ENCODE assay signal across 17 cellular contexts in the genomic region with DNA sequence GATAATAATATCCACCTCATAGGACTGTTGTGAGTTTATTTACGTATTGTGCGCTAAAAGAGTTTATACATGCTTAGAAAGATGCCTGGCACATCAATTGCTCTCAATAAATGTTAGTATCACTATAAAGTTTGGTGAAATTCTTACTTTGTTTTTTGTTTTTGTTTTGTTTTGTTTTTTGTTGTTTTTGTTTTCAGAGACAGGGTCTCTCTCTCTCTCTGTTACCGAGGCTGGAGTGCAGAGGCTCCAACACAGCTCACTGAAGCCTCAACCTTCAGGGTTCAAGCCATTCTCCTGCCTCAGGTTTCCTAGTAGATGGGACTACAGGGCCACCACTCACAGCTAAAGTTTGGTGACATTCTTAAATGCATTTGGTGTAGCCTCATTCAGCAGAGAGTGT. TPM values are rescaled to one million over a fixed set of nuclear protein-coding genes. Genes with fewer than 3 reads are reported as not detected.
DNase-seq lines count a peak whose midpoint lies in the region; ATAC-seq and TF ChIP-seq lines count a peak whose summit lies in the region.
"Had no signal": no experiment of that assay in that cellular context is flagged by ENCODE, and none has a peak within 500 bp of the region (broad histone marks: within the 10 kb centered on the region; RNA-seq: fewer than 3 reads in every experiment).

No MANE protein-coding gene starts in this region.

- H3K9me3 Mint-ChIP-seq in activated CD4-positive, alpha-beta T cell treated with anti-CD3 and anti-CD28 coated beads, Interleukin-2, amount 10 ng/mL, durations not matched to agents 24 days and 14 days = no peaks in the 10 kb centered on the region

- TF ChIP-seq RAD21 in HCT116 (IDR thresholded peaks at IDR 0.05; ENCODE audit: low read depth) = no peak

- no peak for ATAC-seq in HCT116

- H3K9ac ChIP-seq in HCT116 (ENCODE audit: low read length) (no peak overlapping the region), iPS-20b (ENCODE audit: low read depth, low read length) (no peak overlapping the region)

- TF ChIP-seq CTCF in HCT116 (IDR thresholded peaks at IDR 0.05 in 2 of 3, conservative IDR thresholded peaks at IDR 0.05 in 1 of 3; ENCODE audit: borderline replicate concordance in 1 of 3, insufficient read depth in 1 of 3, low read depth in 2 of 3, low read length in 2 of 3) = no peak
- no peak for TF ChIP-seq CTCF in WERI-Rb-1 (IDR thresholded peaks at IDR 0.05; ENCODE audit: low read depth, low read length)

- H3K27ac ChIP-seq in HCT116 (ENCODE audit: low read depth, low read length) (no peak overlapping the region), WERI-Rb-1 (no peak overlapping the region), iPS-20b (ENCODE audit: low read length) (no peak overlapping the region), SJCRH30 (no peak overlapping the region)
- H3K27ac ChIP-seq: brain microvascular endothelial cell had no signal

- RAD21 ChIA-PET in HCT116 (lab: Charles Lee; ENCODE audit: low non-redundant PET in 1 of 2, low total read pairs in 2 of 2, uncharacterized antibody in 2 of 2, unreplicated experiment in 2 of 2) = interaction anchor here (0.6 to 1.5 kb wide), 2 partner anchors 9 to 50 kb away, joined by 3 to 4 read pairs; no protein-coding TSS in a partner anchor

- peaks cover 52% of the 10 kb centered on the region for H3K4me1 Mint-ChIP-seq in activated CD4-positive, alpha-beta T cell treated with anti-CD3 and anti-CD28 coated beads, Interleukin-2, amount 10 ng/mL, durations not matched to agents 24 days and 14 days

- H3K9me3 ChIP-seq in HCT116 (ENCODE audit: control insufficient read depth in 1 of 2, insufficient read depth in 1 of 2, low read depth in 1 of 2, low read length in 2 of 2) = no peaks in the 10 kb centered on the region
- H3K9me3 ChIP-seq in WERI-Rb-1 (ENCODE audit: severe bottlenecking) = no peaks in the 10 kb centered on the region
- no peaks in the 10 kb centered on the region for H3K9me3 ChIP-seq in iPS-20b (ENCODE audit: insufficient read depth, low read depth, low read length)
- no peaks in the 10 kb centered on the region for H3K9me3 ChIP-seq in SJCRH30 (replicated peaks)

- no peak overlapping the region for H3K27ac Mint-ChIP-seq in activated CD4-positive, alpha-beta T cell treated with anti-CD3 and anti-CD28 coated beads, Interleukin-2, amount 10 ng/mL, durations not matched to agents 24 days and 14 days

- intact Hi-C loops in activated CD4-positive, alpha-beta T cell treated with anti-CD3 and anti-CD28 coated beads, Interleukin-2, amount 10 ng/mL, durations not matched to agents 24 days and 14 days (cut with micrococcal nuclease) = loop anchor here (5.0 kb wide), 2 partner anchors 34 to 824 kb away; a partner anchor contains a TSS
- intact Hi-C loops in HCT116 (cut with micrococcal nuclease) = loop anchor here (5.0 kb wide), 1 partner anchor 224 kb away; no protein-coding TSS in a partner anchor

- H2AFZ ChIP-seq in HCT116 (ENCODE audit: low read depth, low read length, poor library complexity, severe bottlenecking) = peak overlapping the region; percentile 34

- POLR2A ChIA-PET in HCT116 (lab: Charles Lee) = interaction anchor here (1.0 kb wide), 1 partner anchor 128 kb away, joined by 4 read pairs; no protein-coding TSS in a partner anchor

- H4K20me1 ChIP-seq in HCT116 (ENCODE audit: insufficient read depth) = no peaks in the 10 kb centered on the region

- CTCF ChIA-PET in HCT116 (lab: Charles Lee) = interaction anchor here (0.6 to 1.4 kb wide), 3 partner anchors 9 to 253 kb away, joined by 3 to 6 read pairs (median 4); no protein-coding TSS in a partner anchor

- H3K4me3 ChIP-seq in HCT116 (replicated peaks in 1 of 2; ENCODE audit: low read depth in 1 of 2, low read length in 2 of 2) = no peak overlapping the region
- peak overlapping the region; percentile 83 for H3K4me3 ChIP-seq in WERI-Rb-1 (ENCODE audit: low read depth, low read length)
- H3K4me3 ChIP-seq in iPS-20b (ENCODE audit: low read length) = peak overlapping the region; percentile 93
- no peak overlapping the region for H3K4me3 ChIP-seq in SJCRH30

- no peak overlapping the region for H3K4me2 ChIP-seq in HCT116 (ENCODE audit: low read length)

- no peak for DNase-seq in activated CD4-positive, alpha-beta T cell treated with anti-CD3 and anti-CD28 coated beads, Interleukin-2, amount 10 ng/mL, durations not matched to agents 24 days and 14 days
- DNase-seq in activated CD4-positive, alpha-beta T cell treated with anti-CD3 and anti-CD28 coated beads, Interleukin-2, amount 50 U/mL, for 48 hours = no peak
- no peak for DNase-seq in HCT116 (ENCODE audit: low read depth, low spot score)
- no peak for DNase-seq in WERI-Rb-1
- no peak for DNase-seq in COLO668 (lab: John Stamatoyannopoulos, UW; ENCODE audit: unreplicated experiment)
- no peak for DNase-seq in NCI-H2196 treated with DMSO at 0.1 percent for 48 hours (lab: John Stamatoyannopoulos, UW; ENCODE audit: unreplicated experiment)
- DNase-seq in SJCRH30 = no peak
- DNase-seq: brain microvascular endothelial cell; DMS53; effector CD8-positive, alpha-beta T cell; islet precursor cell; midbrain; NCI-H2081; posterior cingulate gyrus; stimulated activated CD4-positive, alpha-beta T cell treated with anti-CD3 and anti-CD28 coated beads, Interleukin-12 subunit alpha, Interleukin-12 subunit beta, amount 100 ng/mL, for 4 hours; trophoblast cell had no signal

- TF ChIP-seq POLR2A in HCT116 (IDR thresholded peaks at IDR 0.05; ENCODE audit: borderline replicate concordance, extremely low read depth, insufficient read depth, insufficient read length) = no peak

- H3K27me3 ChIP-seq in HCT116 (ENCODE audit: insufficient read depth, low read length) (no peaks in the 10 kb centered on the region), WERI-Rb-1 (ENCODE audit: insufficient read depth, low read depth, severe bottlenecking) (no peaks in the 10 kb centered on the region), iPS-20b (ENCODE audit: insufficient read depth, low read length) (peaks cover 52% of the 10 kb centered on the region), SJCRH30 (no peaks in the 10 kb centered on the region)
- H3K27me3 ChIP-seq: brain microvascular endothelial cell had no signal

- no peaks in the 10 kb centered on the region for H3K36me3 ChIP-seq in HCT116 (ENCODE audit: control insufficient read depth in 1 of 2, insufficient read depth in 2 of 2, low read length in 2 of 2)
- H3K36me3 ChIP-seq in WERI-Rb-1 = no peaks in the 10 kb centered on the region
- no peaks in the 10 kb centered on the region for H3K36me3 ChIP-seq in iPS-20b (ENCODE audit: insufficient read depth, low read depth, low read length)
- no peaks in the 10 kb centered on the region for H3K36me3 ChIP-seq in SJCRH30
- H3K36me3 ChIP-seq: brain microvascular endothelial cell had no signal

- peak overlapping the region; percentile 87 for H3K4me3 Mint-ChIP-seq in activated CD4-positive, alpha-beta T cell treated with anti-CD3 and anti-CD28 coated beads, Interleukin-2, amount 10 ng/mL, durations not matched to agents 24 days and 14 days

- no peaks in the 10 kb centered on the region for H3K79me2 ChIP-seq in HCT116 (ENCODE audit: insufficient read depth, low read length)

- H3K27me3 Mint-ChIP-seq in activated CD4-positive, alpha-beta T cell treated with anti-CD3 and anti-CD28 coated beads, Interleukin-2, amount 10 ng/mL, durations not matched to agents 24 days and 14 days = peaks cover 21% of the 10 kb centered on the region

- H3K9me2 ChIP-seq in HCT116 (ENCODE audit: insufficient read depth) = no peaks in the 10 kb centered on the region

- peaks cover 2% of the 10 kb centered on the region for H3K36me3 Mint-ChIP-seq in activated CD4-positive, alpha-beta T cell treated with anti-CD3 and anti-CD28 coated beads, Interleukin-2, amount 10 ng/mL, durations not matched to agents 24 days and 14 days (ENCODE audit: low read depth)

- peaks cover 42 to 78% of the 10 kb centered on the region in 2 experiments for H3K4me1 ChIP-seq in HCT116 (ENCODE audit: control insufficient read depth in 1 of 2, insufficient read depth in 2 of 2, low read length in 2 of 2)
- H3K4me1 ChIP-seq in iPS-20b (ENCODE audit: insufficient read depth, low read length) = peaks cover 9% of the 10 kb centered on the region; the same call in 1 of the 2 replicates
- peaks cover 5% of the 10 kb centered on the region; the same call in 1 of the 2 replicates for H3K4me1 ChIP-seq in SJCRH30

- no TSS peak for BruUV-seq in HCT116 (replicated peaks; lab: Mats Ljungman, UMichigan)

TF ChIP-seq in HCT116, 20 proteins besides CTCF, POLR2A, EP300 and RAD21 (continues in another document):
- no peak for TF ChIP-seq ZNF274 (IDR thresholded peaks at IDR 0.05; ENCODE audit: low read depth, low read length)
- no peak for TF ChIP-seq ZFX (IDR thresholded peaks at IDR 0.05)
- TF ChIP-seq CBX3 (IDR thresholded peaks at IDR 0.05; ENCODE audit: low read depth) = no peak
- no peak for TF ChIP-seq CEBPB (IDR thresholded peaks at IDR 0.05; ENCODE audit: low read depth)
- TF ChIP-seq ELF1 (IDR thresholded peaks at IDR 0.05; ENCODE audit: borderline replicate concordance, low read depth) = no peak
- TF ChIP-seq POLR2AphosphoS5 (IDR thresholded peaks at IDR 0.05; ENCODE audit: low read depth, low read length) = no peak
- no peak for TF ChIP-seq FOSL1 (IDR thresholded peaks at IDR 0.05; ENCODE audit: low read depth)
- TF ChIP-seq, protein P1, sequence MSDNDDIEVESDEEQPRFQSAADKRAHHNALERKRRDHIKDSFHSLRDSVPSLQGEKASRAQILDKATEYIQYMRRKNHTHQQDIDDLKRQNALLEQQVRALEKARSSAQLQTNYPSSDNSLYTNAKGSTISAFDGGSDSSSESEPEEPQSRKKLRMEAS (IDR thresholded peaks at IDR 0.05) = no peak
- TF ChIP-seq, protein P2, sequence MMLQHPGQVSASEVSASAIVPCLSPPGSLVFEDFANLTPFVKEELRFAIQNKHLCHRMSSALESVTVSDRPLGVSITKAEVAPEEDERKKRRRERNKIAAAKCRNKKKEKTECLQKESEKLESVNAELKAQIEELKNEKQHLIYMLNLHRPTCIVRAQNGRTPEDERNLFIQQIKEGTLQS (IDR thresholded peaks at IDR 0.05) = no peak
- no peak for TF ChIP-seq SP1 (IDR thresholded peaks at IDR 0.05; ENCODE audit: low read depth)
- TF ChIP-seq SRF (IDR thresholded peaks at IDR 0.05; ENCODE audit: low read depth) = no peak

RNA-seq across cellular contexts. Expression of a gene that starts 32.2 kb away (rescaled TPM):
- 48.0 and 50.8 TPM in 2 replicates for total RNA-seq in activated CD4-positive, alpha-beta T cell treated with anti-CD3 and anti-CD28 coated beads, Interleukin-2, amount 10 ng/mL, durations not matched to agents 24 days and 14 days
- total RNA-seq in HCT116 (2021; ENCODE audit: unreplicated experiment) = 14.1 TPM
- polyA plus RNA-seq in HCT116 (2012) = 10.8 and 12.9 TPM in 2 replicates
- total RNA-seq in SJCRH30 (2014; rRNA removed; shearing (Covaris generic)) = 0.77 and 0.79 TPM in 2 replicates

RNA-seq across cellular contexts. Expression of a gene that starts 50.1 kb away (rescaled TPM):
- 23.8 and 25.0 TPM in 2 replicates for total RNA-seq in activated CD4-positive, alpha-beta T cell treated with anti-CD3 and anti-CD28 coated beads, Interleukin-2, amount 10 ng/mL, durations not matched to agents 24 days and 14 days
- total RNA-seq in HCT116 (2021; ENCODE audit: unreplicated experiment) = 15.4 TPM
- polyA plus RNA-seq in HCT116 (2012) = 13.0 and 14.6 TPM in 2 replicates
- 8.5 and 11.4 TPM in 2 replicates for total RNA-seq in SJCRH30 (2014; rRNA removed; shearing (Covaris generic))

Comparison
In these comparisons a context has a peak if more than half of its experiments do, and no peak if none do; other contexts are left out.
1. H3K4me3 ChIP-seq: peak in WERI-Rb-1 (single experiment) and iPS-20b (single experiment); none in HCT116 (0 of 2) and SJCRH30 (single experiment).